2 cellular contexts compared by ENCODE assay signal in genomic region chr17:65058615-65059014, GRCh38.
TF ChIP-seq lines count a peak whose summit lies in the region.

No MANE protein-coding gene starts in this region.

TF ChIP-seq in liver, 16 proteins besides CTCF, POLR2A, EP300 and RAD21:
- TF ChIP-seq REST (IDR thresholded peaks at IDR 0.05), result no peak
- TF ChIP-seq JUND (IDR thresholded peaks at IDR 0.05), result no peak
- no peak for TF ChIP-seq ZBTB33 (IDR thresholded peaks at IDR 0.05)
- no peak for TF ChIP-seq HNF4A (conservative IDR thresholded peaks at IDR 0.05)
- no peak for TF ChIP-seq SP1 (IDR thresholded peaks at IDR 0.05)
- TF ChIP-seq FOXA1 (IDR thresholded peaks at IDR 0.05), result no peak
- no peak for TF ChIP-seq TAF1 (conservative IDR thresholded peaks at IDR 0.05)
- no peak for TF ChIP-seq FOXA2 (IDR thresholded peaks at IDR 0.05)
- no peak for TF ChIP-seq GABPA (IDR thresholded peaks at IDR 0.05 in 1 of 2, conservative IDR thresholded peaks at IDR 0.05 in 1 of 2)
- no peak for TF ChIP-seq MAX (IDR thresholded peaks at IDR 0.05)
- TF ChIP-seq ATF3 (IDR thresholded peaks at IDR 0.05), result no peak
- no peak for TF ChIP-seq EGR1 (IDR thresholded peaks at IDR 0.05; ENCODE audit: low read depth in 2 of 2)
- TF ChIP-seq YY1 (IDR thresholded peaks at IDR 0.05), result no peak
- no peak for TF ChIP-seq HNF4G (IDR thresholded peaks at IDR 0.05)
- TF ChIP-seq RXRA (IDR thresholded peaks at IDR 0.05), result no peak
- no peak for TF ChIP-seq NR2F2 (IDR thresholded peaks at IDR 0.05)
TF ChIP-seq in liver: peak in this region for 0.

TF ChIP-seq in HepG2, 621 proteins besides CTCF, POLR2A, EP300 and RAD21:
- TF ChIP-seq ATAD3A (CRISPR knock-in tag; IDR thresholded peaks at IDR 0.05), result no peak
- no peak for TF ChIP-seq ZC3H13 (CRISPR knock-in tag; IDR thresholded peaks at IDR 0.05)
- TF ChIP-seq MXI1 (IDR thresholded peaks at IDR 0.05; ENCODE audit: borderline replicate concordance, low read depth, low read length), result no peak
